ENCODE assay signal across 14 cellular contexts in genomic region chr20:60037120-60037499, GRCh38.
DNase-seq lines count a peak whose midpoint lies in the region; ATAC-seq and TF ChIP-seq lines count a peak whose summit lies in the region.
"Had no signal": no experiment of that assay in that cellular context is flagged by ENCODE, and none has a peak within 500 bp of the region (broad histone marks: within the 10 kb centered on the region; RNA-seq: fewer than 3 reads in every experiment).

No MANE protein-coding gene starts in this region.

- H3K27me3 Mint-ChIP-seq in WTC11 (ENCODE audit: low read depth), result peaks cover 36% of the 10 kb centered on the region
- H3K27me3 Mint-ChIP-seq in CD4-positive, alpha-beta T cell, result peaks cover 13% of the 10 kb centered on the region

- intact Hi-C loops in right cardiac atrium (cut with DNase I), result no loop called here
- intact Hi-C loops in CD4-positive, alpha-beta T cell (cut with DNase I, micrococcal nuclease), result no loop called here

- no peak overlapping the region for H3K4me3 ChIP-seq in AG10803 (ENCODE audit: low read length)
- no peak overlapping the region for H3K4me3 ChIP-seq in HEK293 (ENCODE audit: low read depth, low read length)
- H3K4me3 ChIP-seq in right cardiac atrium (ENCODE audit: low read length), result no peak overlapping the region
- H3K4me3 ChIP-seq: testis had no signal

- no peak overlapping the region for H3K4me3 Mint-ChIP-seq in WTC11
- no peak overlapping the region for H3K4me3 Mint-ChIP-seq in CD4-positive, alpha-beta T cell
- H3K4me3 Mint-ChIP-seq: mesothelial cell of epicardium had no signal

- H3K27ac ChIP-seq in HEK293 (ENCODE audit: extremely low read depth, low read depth, low read length) (no peak overlapping the region), right cardiac atrium (ENCODE audit: low read length) (no peak overlapping the region)
- no peak overlapping the region for H3K27ac ChIP-seq in CD4-positive, alpha-beta T cell (ENCODE audit: low read depth, low read length)
- H3K27ac ChIP-seq: KMS-11, testis had no signal

- H3K4me1 Mint-ChIP-seq in WTC11, result peaks cover 30% of the 10 kb centered on the region
- H3K4me1 Mint-ChIP-seq in CD4-positive, alpha-beta T cell (ENCODE audit: low read depth), result no peaks in the 10 kb centered on the region

- no peaks in the 10 kb centered on the region for H3K9me3 ChIP-seq in HEK293 (ENCODE audit: control insufficient read depth, insufficient read depth, low read depth, low read length)
- no peaks in the 10 kb centered on the region for H3K9me3 ChIP-seq in right cardiac atrium (ENCODE audit: control insufficient read depth, low read length)
- H3K9me3 ChIP-seq in CD4-positive, alpha-beta T cell (ENCODE audit: control insufficient read depth, low read length), result no peaks in the 10 kb centered on the region
- H3K9me3 ChIP-seq: testis had no signal

- no peaks in the 10 kb centered on the region for H3K4me1 ChIP-seq in HEK293 (ENCODE audit: control insufficient read depth, insufficient read depth, low read length)
- H3K4me1 ChIP-seq in right cardiac atrium (ENCODE audit: control insufficient read depth, insufficient read depth, low read length), result peaks cover 8% of the 10 kb centered on the region

- H3K27me3 ChIP-seq in right cardiac atrium (ENCODE audit: control insufficient read depth, insufficient read depth), result no peaks in the 10 kb centered on the region
- H3K27me3 ChIP-seq in CD4-positive, alpha-beta T cell (ENCODE audit: control insufficient read depth, insufficient read depth, low read length), result no peaks in the 10 kb centered on the region
- H3K27me3 ChIP-seq: testis had no signal

- WGBS in right cardiac atrium, result 56% methylated on average over 5 of the region's 5 CpGs

- H3K36me3 Mint-ChIP-seq in WTC11, result peaks cover 14% of the 10 kb centered on the region; the same call in 1 of the 2 replicates
- H3K36me3 Mint-ChIP-seq in CD4-positive, alpha-beta T cell (ENCODE audit: low read depth), result no peaks in the 10 kb centered on the region
- H3K36me3 Mint-ChIP-seq: mesothelial cell of epicardium had no signal

- POLR2A ChIA-PET in HEK293 (lab: Yijun Ruan, JAX), result no interaction called here
- POLR2A ChIA-PET in WTC11 (lab: Charles Lee), result interaction anchor here (0.6 kb wide), 1 partner anchor 27 kb away, joined by 6 read pairs; no protein-coding TSS in a partner anchor
- POLR2A ChIA-PET in CD4-positive, alpha-beta T cell (lab: Charles Lee), result no interaction called here

- no peak overlapping the region for H3K27ac Mint-ChIP-seq in WTC11
- H3K27ac Mint-ChIP-seq in CD4-positive, alpha-beta T cell, result no peak overlapping the region
- H3K27ac Mint-ChIP-seq: mesothelial cell of epicardium had no signal

- ATAC-seq in WTC11, result peak; percentile 67
- no peak for ATAC-seq in right cardiac atrium
- ATAC-seq in CD4-positive, alpha-beta T cell (ENCODE audit: poor library complexity), result no peak

- DNase-seq in AG10803 (ENCODE audit: low read depth) (peak; percentile 33), WTC11 (ENCODE audit: low spot score) (no peak), left kidney (ENCODE audit: low read depth, low spot score) (peak; percentile 29), right cardiac atrium (no peak), NOMO-1 treated with dmso at 0.1 percent for 144 hours (lab: John Stamatoyannopoulos, UW; ENCODE audit: unreplicated experiment) (no peak), germinal center (ENCODE audit: low spot score) (no peak)
- DNase-seq in CD4-positive, alpha-beta T cell, result no peak
- DNase-seq: activated CD4-positive, alpha-beta T cell treated with anti-CD3 and anti-CD28 coated beads for 48 hours; activated effector memory CD4-positive, alpha-beta T cell treated with anti-CD3 and anti-CD28 coated beads, Interleukin-2, amount 50 U/mL, for 16 hours; NCI-H526 treated with DMSO at 0.1 percent for 48 hours; testis had no signal

- H3K9me3 Mint-ChIP-seq in WTC11, result peaks cover 36% of the 10 kb centered on the region
- H3K9me3 Mint-ChIP-seq in CD4-positive, alpha-beta T cell, result no peaks in the 10 kb centered on the region
- H3K9me3 Mint-ChIP-seq: mesothelial cell of epicardium had no signal

- CTCF ChIA-PET in HEK293 (lab: Yijun Ruan, JAX) (interaction anchor here (0.6 to 1.1 kb wide), 6 partner anchors 11 to 1370 kb away, joined by 3 to 7 read pairs (median 4); no protein-coding TSS in a partner anchor), WTC11 (lab: Charles Lee) (interaction anchor here (0.7 to 2.1 kb wide), 5 partner anchors 13 to 103 kb away, joined by 3 to 10 read pairs (median 5); partner anchors contain the start of gene SYCP2)
- CTCF ChIA-PET in CD4-positive, alpha-beta T cell (lab: Charles Lee), result no interaction called here

- no peaks in the 10 kb centered on the region for H3K36me3 ChIP-seq in HEK293 (ENCODE audit: control insufficient read depth in 2 of 2, insufficient read depth in 1 of 2, low read length in 2 of 2)

- TF ChIP-seq CTCF in AG10803 (conservative IDR thresholded peaks at IDR 0.05; ENCODE audit: low read length) (peak; percentile 39), HEK293 (tag by site-specific recombination; IDR thresholded peaks at IDR 0.05) (no peak), WTC11 (IDR thresholded peaks at IDR 0.05) (no peak)
- no peak for TF ChIP-seq CTCF in CD4-positive, alpha-beta T cell (IDR thresholded peaks at IDR 0.05)

TF ChIP-seq in HEK293, 187 proteins besides CTCF, POLR2A, EP300 and RAD21:
- TF ChIP-seq GLIS1 (tag by site-specific recombination; IDR thresholded peaks at IDR 0.05) (no peak), ZNF341 (tag by site-specific recombination; IDR thresholded peaks at IDR 0.05; ENCODE audit: low read depth) (peak; percentile 73), GLIS2 (tag by site-specific recombination; IDR thresholded peaks at IDR 0.05) (0 out of 2 replicates have a peak, but pooled peaks have one; percentile 10), ZIC2 (tag by site-specific recombination; IDR thresholded peaks at IDR 0.05) (peak; percentile 59)
TF ChIP-seq in HEK293: peak in this region for 3.

TF ChIP-seq in WTC11, 78 proteins besides CTCF, POLR2A, EP300 and RAD21 (continues in another document):
- TF ChIP-seq GTF2I (CRISPR knock-in tag; conservative IDR thresholded peaks at IDR 0.05), result no peak
- TF ChIP-seq ZNF232 (CRISPR knock-in tag; IDR thresholded peaks at IDR 0.05), result no peak
- TF ChIP-seq NR1H2 (CRISPR knock-in tag; IDR thresholded peaks at IDR 0.05), result no peak
- no peak for TF ChIP-seq PRDM15 (CRISPR knock-in tag; IDR thresholded peaks at IDR 0.05)
- TF ChIP-seq SP1 (CRISPR knock-in tag; conservative IDR thresholded peaks at IDR 0.05), result no peak
- no peak for TF ChIP-seq NR3C1 (CRISPR knock-in tag; conservative IDR thresholded peaks at IDR 0.05; ENCODE audit: low read depth)
- TF ChIP-seq ZSCAN18 (CRISPR knock-in tag; IDR thresholded peaks at IDR 0.05), result no peak
- TF ChIP-seq CREB1 (CRISPR knock-in tag; IDR thresholded peaks at IDR 0.05), result no peak
- TF ChIP-seq E2F1 (CRISPR knock-in tag; IDR thresholded peaks at IDR 0.05), result no peak

Comparison
In these comparisons a context has a peak if more than half of its experiments do, and no peak if none do; other contexts are left out.
1. DNase-seq: peak in AG10803 (single experiment) and left kidney (single experiment); none in WTC11 (single experiment), right cardiac atrium (0 of 3), NOMO-1 treated with dmso at 0.1 percent for 144 hours (single experiment), germinal center (single experiment) and CD4-positive, alpha-beta T cell (0 of 10).